19 cellular contexts compared by ENCODE assay signal in genomic region chr11:35389112-35389511, GRCh38. TPM values are rescaled to one million over a fixed set of nuclear protein-coding genes. Genes with fewer than 3 reads are reported as not detected.
DNase-seq lines count a peak whose midpoint lies in the region; ATAC-seq lines count a peak whose summit lies in the region.
"Had no signal": no experiment of that assay in that cellular context is flagged by ENCODE, and none has a peak within 500 bp of the region (broad histone marks: within the 10 kb centered on the region; RNA-seq: fewer than 3 reads in every experiment).

No MANE protein-coding gene starts in this region.

- H3K4me1 Mint-ChIP-seq in stimulated activated naive CD8-positive, alpha-beta T cell treated with anti-CD3 and anti-CD28 coated beads, Interleukin-15, Interleukin-2, amounts not matched to agents 100 ng/mL and 50 ng/mL, for 24 hours (ENCODE audit: low read depth): peaks cover 31% of the 10 kb centered on the region
- H3K4me1 Mint-ChIP-seq in stimulated activated naive CD8-positive, alpha-beta T cell treated with anti-CD3 and anti-CD28 coated beads, Interleukin-15, amount 100 ng/mL, for 72 hours: peaks cover 28% of the 10 kb centered on the region
- peaks cover 26% of the 10 kb centered on the region for H3K4me1 Mint-ChIP-seq in activated T-helper 17 cell treated with anti-CD3 and anti-CD28 coated beads, Interleukin-2, amount 50 U/mL, for 72 hours
- H3K4me1 Mint-ChIP-seq in stimulated activated memory B cell treated with anti-CD40 and anti-IgM and Interleukin-4, amounts not matched to agents 10 μg/mL and 1 μg/mL and 100 μg/mL, for 72 hours: peaks cover 26% of the 10 kb centered on the region

- no peak for ATAC-seq in stimulated activated naive CD8-positive, alpha-beta T cell treated with anti-CD3 and anti-CD28 coated beads, Interleukin-15, amount 100 ng/mL, for 72 hours
- no peak for ATAC-seq in activated T-helper 17 cell treated with anti-CD3 and anti-CD28 coated beads, Interleukin-2, amount 50 U/mL, for 72 hours (replicated peaks)
- ATAC-seq in stimulated activated memory B cell treated with anti-CD40 and anti-IgM and Interleukin-4, amounts not matched to agents 10 μg/mL and 1 μg/mL and 100 μg/mL, for 72 hours: no peak
- ATAC-seq: A549 had no signal

- no peak overlapping the region for H3K4me3 Mint-ChIP-seq in stimulated activated naive CD8-positive, alpha-beta T cell treated with anti-CD3 and anti-CD28 coated beads, Interleukin-15, Interleukin-2, amounts not matched to agents 100 ng/mL and 50 ng/mL, for 24 hours
- no peak overlapping the region for H3K4me3 Mint-ChIP-seq in stimulated activated naive CD8-positive, alpha-beta T cell treated with anti-CD3 and anti-CD28 coated beads, Interleukin-15, amount 100 ng/mL, for 72 hours
- H3K4me3 Mint-ChIP-seq in activated T-helper 17 cell treated with anti-CD3 and anti-CD28 coated beads, Interleukin-2, amount 50 U/mL, for 72 hours: no peak overlapping the region
- H3K4me3 Mint-ChIP-seq in stimulated activated memory B cell treated with anti-CD40 and anti-IgM and Interleukin-4, amounts not matched to agents 10 μg/mL and 1 μg/mL and 100 μg/mL, for 72 hours: no peak overlapping the region
- H3K4me3 Mint-ChIP-seq: CD4-positive, alpha-beta T cell had no signal

- no peak for DNase-seq in stimulated activated naive CD8-positive, alpha-beta T cell treated with anti-CD3 and anti-CD28 coated beads, Interleukin-15, amount 100 ng/mL, for 72 hours
- no peak for DNase-seq in LoVo (ENCODE audit: low spot score)
- no peak for DNase-seq in OCI-M2 (lab: John Stamatoyannopoulos, UW; ENCODE audit: unreplicated experiment)
- DNase-seq in stimulated activated CD4-positive, alpha-beta T cell treated with anti-CD3 and anti-CD28 coated beads, Interleukin-2, amount 100 ng/mL, for 48 hours: no peak
- DNase-seq: BE2C; CD4-positive, alpha-beta T cell; DMS 273 treated with DMSO at 0.1 percent for 48 hours; H7; Kasumi-1; MG63; NCI-H187; NCI-H2107; NCI-H446 treated with DMSO at 0.1 percent for 48 hours; NCI-H526 treated with DMSO at 0.1 percent for 48 hours; SJCRH30 had no signal

- H3K9me3 Mint-ChIP-seq in stimulated activated naive CD8-positive, alpha-beta T cell treated with anti-CD3 and anti-CD28 coated beads, Interleukin-15, Interleukin-2, amounts not matched to agents 100 ng/mL and 50 ng/mL, for 24 hours: no peaks in the 10 kb centered on the region
- no peaks in the 10 kb centered on the region for H3K9me3 Mint-ChIP-seq in stimulated activated naive CD8-positive, alpha-beta T cell treated with anti-CD3 and anti-CD28 coated beads, Interleukin-15, amount 100 ng/mL, for 72 hours
- H3K9me3 Mint-ChIP-seq in activated T-helper 17 cell treated with anti-CD3 and anti-CD28 coated beads, Interleukin-2, amount 50 U/mL, for 72 hours: no peaks in the 10 kb centered on the region
- no peaks in the 10 kb centered on the region for H3K9me3 Mint-ChIP-seq in stimulated activated memory B cell treated with anti-CD40 and anti-IgM and Interleukin-4, amounts not matched to agents 10 μg/mL and 1 μg/mL and 100 μg/mL, for 72 hours
- H3K9me3 Mint-ChIP-seq: CD4-positive, alpha-beta T cell had no signal

- H3K27ac Mint-ChIP-seq in stimulated activated naive CD8-positive, alpha-beta T cell treated with anti-CD3 and anti-CD28 coated beads, Interleukin-15, Interleukin-2, amounts not matched to agents 100 ng/mL and 50 ng/mL, for 24 hours: peak overlapping the region; percentile 49
- H3K27ac Mint-ChIP-seq in stimulated activated naive CD8-positive, alpha-beta T cell treated with anti-CD3 and anti-CD28 coated beads, Interleukin-15, amount 100 ng/mL, for 72 hours: no peak overlapping the region
- peak overlapping the region; percentile 58 for H3K27ac Mint-ChIP-seq in activated T-helper 17 cell treated with anti-CD3 and anti-CD28 coated beads, Interleukin-2, amount 50 U/mL, for 72 hours
- peak overlapping the region; percentile 32 for H3K27ac Mint-ChIP-seq in stimulated activated memory B cell treated with anti-CD40 and anti-IgM and Interleukin-4, amounts not matched to agents 10 μg/mL and 1 μg/mL and 100 μg/mL, for 72 hours
- H3K27ac Mint-ChIP-seq: CD4-positive, alpha-beta T cell had no signal

- H3K27me3 Mint-ChIP-seq in stimulated activated naive CD8-positive, alpha-beta T cell treated with anti-CD3 and anti-CD28 coated beads, Interleukin-15, Interleukin-2, amounts not matched to agents 100 ng/mL and 50 ng/mL, for 24 hours: no peaks in the 10 kb centered on the region
- H3K27me3 Mint-ChIP-seq in stimulated activated naive CD8-positive, alpha-beta T cell treated with anti-CD3 and anti-CD28 coated beads, Interleukin-15, amount 100 ng/mL, for 72 hours: peaks cover 14% of the 10 kb centered on the region
- peaks cover 4% of the 10 kb centered on the region for H3K27me3 Mint-ChIP-seq in activated T-helper 17 cell treated with anti-CD3 and anti-CD28 coated beads, Interleukin-2, amount 50 U/mL, for 72 hours
- H3K27me3 Mint-ChIP-seq in stimulated activated memory B cell treated with anti-CD40 and anti-IgM and Interleukin-4, amounts not matched to agents 10 μg/mL and 1 μg/mL and 100 μg/mL, for 72 hours: peaks cover 12% of the 10 kb centered on the region
- H3K27me3 Mint-ChIP-seq: CD4-positive, alpha-beta T cell had no signal

- H3K36me3 Mint-ChIP-seq in stimulated activated naive CD8-positive, alpha-beta T cell treated with anti-CD3 and anti-CD28 coated beads, Interleukin-15, Interleukin-2, amounts not matched to agents 100 ng/mL and 50 ng/mL, for 24 hours (ENCODE audit: low read depth): no peaks in the 10 kb centered on the region
- H3K36me3 Mint-ChIP-seq in activated T-helper 17 cell treated with anti-CD3 and anti-CD28 coated beads, Interleukin-2, amount 50 U/mL, for 72 hours (ENCODE audit: low read depth): no peaks in the 10 kb centered on the region
- H3K36me3 Mint-ChIP-seq in stimulated activated memory B cell treated with anti-CD40 and anti-IgM and Interleukin-4, amounts not matched to agents 10 μg/mL and 1 μg/mL and 100 μg/mL, for 72 hours: no peaks in the 10 kb centered on the region

RNA-seq across cellular contexts. Expression of gene SLC1A2, which starts 30.2 kb away (rescaled TPM):
- total RNA-seq in activated T-helper 17 cell treated with anti-CD3 and anti-CD28 coated beads, Interleukin-2, amount 50 U/mL, for 72 hours: not detected
- total RNA-seq: CD4-positive, alpha-beta T cell; SJCRH30 had no signal

Comparison
In these comparisons a context has a peak if more than half of its experiments do, and no peak if none do; other contexts are left out.
1. H3K27ac Mint-ChIP-seq: peak in stimulated activated naive CD8-positive, alpha-beta T cell treated with anti-CD3 and anti-CD28 coated beads, Interleukin-15, Interleukin-2, amounts not matched to agents 100 ng/mL and 50 ng/mL, for 24 hours (single experiment), activated T-helper 17 cell treated with anti-CD3 and anti-CD28 coated beads, Interleukin-2, amount 50 U/mL, for 72 hours (single experiment) and stimulated activated memory B cell treated with anti-CD40 and anti-IgM and Interleukin-4, amounts not matched to agents 10 μg/mL and 1 μg/mL and 100 μg/mL, for 72 hours (single experiment); none in stimulated activated naive CD8-positive, alpha-beta T cell treated with anti-CD3 and anti-CD28 coated beads, Interleukin-15, amount 100 ng/mL, for 72 hours (0 of 2).